In genomic region chr2:120229341-120229740, GRCh38 we compare ENCODE assay signal across 20 cellular contexts. TPM values are rescaled to one million over a fixed set of nuclear protein-coding genes. Genes with fewer than 3 reads are reported as not detected.
DNase-seq lines count a peak whose midpoint lies in the region; ATAC-seq and TF ChIP-seq lines count a peak whose summit lies in the region.
"Had no signal": no experiment of that assay in that cellular context is flagged by ENCODE, and none has a peak within 500 bp of the region (broad histone marks: within the 10 kb centered on the region; RNA-seq: fewer than 3 reads in every experiment).

No MANE protein-coding gene starts in this region.

- peak overlapping the region; percentile 60 for H3K4me3 Mint-ChIP-seq in T-helper 2 cell treated with Interferon-gamma antibody and Interleukin-4, amounts not matched to agents 5 μg/mL and 100 μg/mL, for 36 hours
- H3K4me3 Mint-ChIP-seq in natural killer cell treated with Interleukin-12 subunit alpha and Interleukin-12 subunit beta and Interleukin-15 and Interleukin-18, amount 100 ng/mL, for 72 hours: peak overlapping the region; percentile 26
- no peak overlapping the region for H3K4me3 Mint-ChIP-seq in natural killer cell
- H3K4me3 Mint-ChIP-seq: type B pancreatic cell had no signal

- ATAC-seq in natural killer cell treated with Interleukin-12 subunit alpha and Interleukin-12 subunit beta and Interleukin-15 and Interleukin-18, amount 100 ng/mL, for 72 hours: no peak
- ATAC-seq in natural killer cell: no peak
- ATAC-seq: activated naive CD4-positive, alpha-beta T cell treated with anti-CD3 and anti-CD28 coated beads, Interleukin-2, amount 50 U/mL, for 72 hours; HepG2 had no signal

- DNase-seq in T-helper 2 cell treated with Interferon-gamma antibody and Interleukin-4, amounts not matched to agents 5 μg/mL and 100 μg/mL, for 36 hours (ENCODE audit: low spot score): no peak
- DNase-seq in T-helper 2 cell (no peak), natural killer cell (no peak), mesenteric fat pad (ENCODE audit: low spot score) (peak; percentile 59), C1 segment of cervical spinal cord (lab: John Stamatoyannopoulos, UW) (no peak), cortex of kidney (lab: John Stamatoyannopoulos, UW) (no peak), SIG-M5 (lab: John Stamatoyannopoulos, UW) (no peak)
- no peak for DNase-seq in natural killer cell treated with Interleukin-12 subunit alpha and Interleukin-12 subunit beta and Interleukin-15 and Interleukin-18, amount 100 ng/mL, for 72 hours (ENCODE audit: low spot score)
- DNase-seq: activated T-cell treated with anti-CD3 and anti-CD28 coated beads for 4 hours; GDM1; GM23248; Kasumi-1; kidney glomerular epithelial cell; NCI-H2171; retina; stimulated activated CD4-positive, alpha-beta T cell treated with anti-CD3 and anti-CD28 coated beads, Interleukin-4, amount 100 ng/mL, for 1 hour; stimulated activated naive CD4-positive, alpha-beta T cell treated with Interleukin-2 at 50 U/mL for 16 hours had no signal

- H3K27ac Mint-ChIP-seq in T-helper 2 cell treated with Interferon-gamma antibody and Interleukin-4, amounts not matched to agents 5 μg/mL and 100 μg/mL, for 36 hours: peak overlapping the region; percentile 53
- peak overlapping the region in 1 of 2 donors; percentile 99 for H3K27ac Mint-ChIP-seq in natural killer cell treated with Interleukin-12 subunit alpha and Interleukin-12 subunit beta and Interleukin-15 and Interleukin-18, amount 100 ng/mL, for 72 hours
- peak overlapping the region in 1 of 2 donors; percentile 25 for H3K27ac Mint-ChIP-seq in natural killer cell
- H3K27ac Mint-ChIP-seq: type B pancreatic cell had no signal

- no peaks in the 10 kb centered on the region for H3K27me3 Mint-ChIP-seq in T-helper 2 cell treated with Interferon-gamma antibody and Interleukin-4, amounts not matched to agents 5 μg/mL and 100 μg/mL, for 36 hours (ENCODE audit: low read depth)
- H3K27me3 Mint-ChIP-seq in natural killer cell treated with Interleukin-12 subunit alpha and Interleukin-12 subunit beta and Interleukin-15 and Interleukin-18, amount 100 ng/mL, for 72 hours: no peaks in the 10 kb centered on the region
- H3K27me3 Mint-ChIP-seq in natural killer cell (ENCODE audit: low read depth in 2 of 2): no peaks in the 10 kb centered on the region

- intact Hi-C loops in natural killer cell (cut with micrococcal nuclease): no loop called here

- no peak for TF ChIP-seq CTCF in natural killer cell (IDR thresholded peaks at IDR 0.05)

- H3K4me1 Mint-ChIP-seq in T-helper 2 cell treated with Interferon-gamma antibody and Interleukin-4, amounts not matched to agents 5 μg/mL and 100 μg/mL, for 36 hours (ENCODE audit: low read depth): peaks cover 65% of the 10 kb centered on the region
- H3K4me1 Mint-ChIP-seq in natural killer cell treated with Interleukin-12 subunit alpha and Interleukin-12 subunit beta and Interleukin-15 and Interleukin-18, amount 100 ng/mL, for 72 hours (ENCODE audit: low read depth in 2 of 2): peaks cover 46 to 63% of the 10 kb centered on the region in 2 donors
- peaks cover 30 to 47% of the 10 kb centered on the region in 2 donors for H3K4me1 Mint-ChIP-seq in natural killer cell

- peaks cover 57% of the 10 kb centered on the region for H3K36me3 Mint-ChIP-seq in T-helper 2 cell treated with Interferon-gamma antibody and Interleukin-4, amounts not matched to agents 5 μg/mL and 100 μg/mL, for 36 hours (ENCODE audit: low read depth)
- H3K36me3 Mint-ChIP-seq in natural killer cell treated with Interleukin-12 subunit alpha and Interleukin-12 subunit beta and Interleukin-15 and Interleukin-18, amount 100 ng/mL, for 72 hours: no peaks in the 10 kb centered on the region
- H3K36me3 Mint-ChIP-seq in natural killer cell: no peaks in the 10 kb centered on the region
- H3K36me3 Mint-ChIP-seq: type B pancreatic cell had no signal

- no peaks in the 10 kb centered on the region for H3K9me3 Mint-ChIP-seq in T-helper 2 cell treated with Interferon-gamma antibody and Interleukin-4, amounts not matched to agents 5 μg/mL and 100 μg/mL, for 36 hours
- H3K9me3 Mint-ChIP-seq in natural killer cell treated with Interleukin-12 subunit alpha and Interleukin-12 subunit beta and Interleukin-15 and Interleukin-18, amount 100 ng/mL, for 72 hours: no peaks in the 10 kb centered on the region
- no peaks in the 10 kb centered on the region for H3K9me3 Mint-ChIP-seq in natural killer cell
- H3K9me3 Mint-ChIP-seq: activated naive CD4-positive, alpha-beta T cell treated with anti-CD3 and anti-CD28 coated beads, Interleukin-2, amount 50 U/mL, for 72 hours; type B pancreatic cell had no signal

RNA-seq across cellular contexts. Expression of gene TMEM185B, which starts 6.1 kb away (rescaled TPM):
- 10 to 100 TPM; 27.9 to 33.0 TPM for total RNA-seq in natural killer cell treated with Interleukin-12 subunit alpha and Interleukin-12 subunit beta and Interleukin-15 and Interleukin-18, amount 100 ng/mL, for 72 hours
- total RNA-seq in natural killer cell (10 to 100 TPM; 19.9 to 25.2 (median 19.9) TPM), mesenteric fat pad (20.4 TPM)

RNA-seq across cellular contexts. Expression of gene RALB, which starts 23.3 kb away (rescaled TPM):
- total RNA-seq in natural killer cell treated with Interleukin-12 subunit alpha and Interleukin-12 subunit beta and Interleukin-15 and Interleukin-18, amount 100 ng/mL, for 72 hours: 10 to 100 TPM; 40.1 to 43.2 TPM
- total RNA-seq in natural killer cell: 10 to 100 TPM; 21.0 to 25.9 (median 25.4) TPM
- 50.8 TPM for total RNA-seq in mesenteric fat pad
